ENCODE assay signal across 8 cellular contexts in the genomic region with DNA sequence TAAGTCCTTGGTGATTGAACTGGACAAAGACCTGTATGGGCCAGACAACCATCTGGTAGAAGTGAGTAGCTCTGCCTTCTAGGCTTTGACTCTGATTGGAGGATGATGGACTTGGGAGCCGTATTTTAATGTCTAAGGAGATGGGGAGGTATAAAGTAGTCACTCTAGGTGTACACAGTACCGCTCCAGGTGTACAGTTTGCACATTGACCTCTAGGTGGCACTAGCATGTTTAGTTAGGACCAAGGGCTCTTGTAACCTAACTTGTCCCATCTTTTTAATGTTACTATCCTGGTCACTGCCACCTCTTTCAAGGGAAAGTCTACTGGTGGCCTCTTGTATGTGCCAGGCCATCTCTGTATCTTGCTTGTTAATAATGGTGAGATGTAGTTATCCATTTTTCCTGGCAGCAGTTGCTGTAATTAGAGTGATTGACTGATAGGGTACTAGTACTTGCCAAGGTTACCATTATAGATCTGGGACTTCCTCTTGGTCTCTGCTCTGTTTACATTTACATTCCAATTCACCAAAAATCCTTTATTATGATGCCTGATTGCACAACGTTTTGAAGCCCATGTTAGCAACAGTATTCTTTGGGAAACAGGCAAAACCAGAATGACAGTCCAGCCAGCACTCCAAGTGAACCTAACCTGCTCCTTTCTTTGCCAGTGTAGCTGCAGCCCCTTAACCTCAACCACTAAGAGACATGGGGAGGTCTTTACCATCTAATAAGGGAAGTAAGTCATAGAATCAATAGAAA. TPM values are rescaled to one million over a fixed set of nuclear protein-coding genes. Genes with fewer than 3 reads are reported as not detected.
DNase-seq lines count a peak whose midpoint lies in the region; ATAC-seq, FAIRE-seq and TF ChIP-seq lines count a peak whose summit lies in the region.

No MANE protein-coding gene starts in this region.

- TF ChIP-seq CTCF in AG09319 (IDR thresholded peaks at IDR 0.05; ENCODE audit: low read depth, low read length) = peak; percentile 77
- peak; percentile 45 to 90 (median 78) for TF ChIP-seq CTCF in dorsolateral prefrontal cortex (IDR thresholded peaks at IDR 0.05 in 54 of 56, conservative IDR thresholded peaks at IDR 0.05 in 2 of 56; ENCODE audit: low read depth in 1 of 56, partially characterized antibody in 56 of 56)
- TF ChIP-seq CTCF in mucosa of descending colon (IDR thresholded peaks at IDR 0.05) = peak; percentile 61

- no peaks in the 10 kb centered on the region for H3K27me3 ChIP-seq in dorsolateral prefrontal cortex

- FAIRE-seq in urothelium cell line (lab: Jason Lieb, UNC) = no peak

- H3K4me3 ChIP-seq in dorsolateral prefrontal cortex = peak overlapping the region in 1 of 59 donors; percentile 4
- no peak overlapping the region for H3K4me3 ChIP-seq in mucosa of descending colon

- H3K27ac ChIP-seq in dorsolateral prefrontal cortex = peak overlapping the region in 31 of 59 donors; percentile 1 to 69 (median 42)

- peaks cover 10% of the 10 kb centered on the region for H3K4me1 ChIP-seq in mucosa of descending colon (ENCODE audit: low read depth)

- peaks cover 17% of the 10 kb centered on the region for H3K36me3 ChIP-seq in mucosa of descending colon (ENCODE audit: low read depth)

- no peaks in the 10 kb centered on the region for H3K9me3 ChIP-seq in mucosa of descending colon

- intact Hi-C loops in dorsolateral prefrontal cortex (cut with DNase I) = loop anchor here in 1 of 2 donors (5.0 kb wide), 1 partner anchor 79 kb away; a partner anchor contains a TSS
- intact Hi-C loops in mucosa of descending colon (cut with DNase I, micrococcal nuclease) = no loop called here

- DNase-seq in AG09319 (ENCODE audit: extremely low read depth, low read depth) = no peak
- DNase-seq in NCI-H2081 (lab: John Stamatoyannopoulos, UW) = peak; percentile 67 to 69
- DNase-seq in activated CD4-positive, CD25-positive, alpha-beta regulatory T cell treated with anti-CD3 and anti-CD28 coated beads, Interleukin-2, amount 50 U/mL, for 72 hours = peak; percentile 42
- peak in 4 of 10 donors; percentile 41 to 67 (median 61) for DNase-seq in dorsolateral prefrontal cortex
- DNase-seq in mucosa of descending colon = peak in 1 of 3 donors; percentile 86
- peak; percentile 57 for DNase-seq in urothelium cell line (ENCODE audit: low spot score)

- ATAC-seq in GM18517 (IDR thresholded peaks at IDR 0.05; ENCODE audit: unreplicated experiment) (peak; percentile 36), mucosa of descending colon (peak; percentile 57), HG03139 (IDR thresholded peaks at IDR 0.05; ENCODE audit: unreplicated experiment) (no peak)

RNA-seq across cellular contexts. Expression of a gene that starts 3.6 kb away (rescaled TPM):
- total RNA-seq in dorsolateral prefrontal cortex (10 to 100 TPM; 30.8 to 66.7 (median 44.2) TPM), mucosa of descending colon (10 to 100 TPM; 34.2 to 44.9 (median 38.9) TPM)

RNA-seq across cellular contexts. Expression of a gene that starts 15.1 kb away (rescaled TPM):
- total RNA-seq in dorsolateral prefrontal cortex (10 to 100 TPM in 35 of 120 experiments, 1 to 10 TPM in 85; 2.0 to 47.2 (median 7.3) TPM), mucosa of descending colon (1 to 10 TPM; 1.7 to 4.1 (median 1.9) TPM)

RNA-seq across cellular contexts. Expression of a gene that starts 23.3 kb away (rescaled TPM):
- total RNA-seq in dorsolateral prefrontal cortex (10 to 100 TPM; 34.1 to 74.3 (median 53.9) TPM), mucosa of descending colon (10 to 100 TPM; 72.2 to 89.8 (median 74.9) TPM)

RNA-seq across cellular contexts. Expression of a gene that starts 31.4 kb away (rescaled TPM):
- total RNA-seq in dorsolateral prefrontal cortex = 10 to 100 TPM; 24.4 to 56.2 (median 38.4) TPM
- total RNA-seq in mucosa of descending colon = 1 to 10 TPM in 2 of 3 donors, under 1 TPM in 1; 0.35 to 9.9 (median 1.7) TPM
